Comparison of ENCODE assay signal across 16 cellular contexts in genomic region chr3:189789432-189789831, GRCh38.
"Had no signal": no experiment of that assay in that cellular context is flagged by ENCODE, and none has a peak within 500 bp of the region (broad histone marks: within the 10 kb centered on the region; RNA-seq: fewer than 3 reads in every experiment).

No MANE protein-coding gene starts in this region.

- H3K4me1 ChIP-seq: esophagus muscularis mucosa, parathyroid adenoma had no signal

- H3K79me2 ChIP-seq: parathyroid adenoma had no signal

- H2AFZ ChIP-seq: parathyroid adenoma had no signal

- H3K4me3 ChIP-seq: body of pancreas, dorsolateral prefrontal cortex, esophagus muscularis mucosa had no signal

- H3K4me3 Mint-ChIP-seq: activated CD4-positive, alpha-beta T cell treated with anti-CD3 and anti-CD28 coated beads, Interleukin-2, amount 10 ng/mL, durations not matched to agents 24 days and 14 days; activated CD8-positive, alpha-beta T cell treated with anti-CD3 and anti-CD28 coated beads for 36 hours; activated naive CD4-positive, alpha-beta T cell treated with anti-CD3 and anti-CD28 coated beads for 36 hours; natural killer cell treated with Interleukin-12 subunit alpha and Interleukin-12 subunit beta and Interleukin-15 and Interleukin-18, amount 100 ng/mL, for 72 hours; stimulated activated naive CD8-positive, alpha-beta T cell treated with anti-CD3 and anti-CD28 coated beads, Interleukin-15, Interleukin-2, amounts not matched to agents 100 ng/mL and 50 ng/mL, for 24 hours had no signal

- H3K36me3 Mint-ChIP-seq: natural killer cell treated with Interleukin-12 subunit alpha and Interleukin-12 subunit beta and Interleukin-15 and Interleukin-18, amount 100 ng/mL, for 72 hours had no signal

- H3K9me3 ChIP-seq: body of pancreas, esophagus muscularis mucosa had no signal

- H3K9ac ChIP-seq: parathyroid adenoma had no signal

- H3K27ac ChIP-seq: body of pancreas, dorsolateral prefrontal cortex, esophagus muscularis mucosa, parathyroid adenoma had no signal

- H3K36me3 ChIP-seq: esophagus muscularis mucosa had no signal

- DNase-seq: activated CD4-positive, alpha-beta T cell treated with anti-CD3 and anti-CD28 coated beads, Interleukin-2, amount 10 ng/mL, durations not matched to agents 24 days and 14 days; activated CD8-positive, alpha-beta T cell treated with anti-CD3 and anti-CD28 coated beads for 36 hours; activated naive CD4-positive, alpha-beta T cell treated with anti-CD3 and anti-CD28 coated beads for 36 hours; activated T-cell treated with anti-CD3 and anti-CD28 coated beads, Interleukin-2, amount 50 U/mL, for 1 hour; body of pancreas; central memory CD4-positive, alpha-beta T cell; dorsolateral prefrontal cortex; mesendoderm; stimulated activated CD4-positive, alpha-beta T cell treated with anti-CD3 and anti-CD28 coated beads, Interleukin-12 subunit alpha, Interleukin-12 subunit beta, amount 100 ng/mL, for 4 hours; stimulated activated CD4-positive, alpha-beta T cell treated with anti-CD3 and anti-CD28 coated beads, Interleukin-1b, Interleukin-23, amount 100 ng/mL, for 48 hours; stimulated activated CD8-positive, alpha-beta memory T cell treated with anti-CD3 and anti-CD28 coated beads, Interleukin-4, amount 100 ng/mL, for 48 hours; T1000 had no signal

- ATAC-seq: activated CD8-positive, alpha-beta T cell treated with anti-CD3 and anti-CD28 coated beads for 36 hours; body of pancreas; natural killer cell treated with Interleukin-12 subunit alpha and Interleukin-12 subunit beta and Interleukin-15 and Interleukin-18, amount 100 ng/mL, for 72 hours had no signal

- H3K27me3 ChIP-seq: body of pancreas, esophagus muscularis mucosa had no signal

- H3K27ac Mint-ChIP-seq: activated CD4-positive, alpha-beta T cell treated with anti-CD3 and anti-CD28 coated beads, Interleukin-2, amount 10 ng/mL, durations not matched to agents 24 days and 14 days; activated CD8-positive, alpha-beta T cell treated with anti-CD3 and anti-CD28 coated beads for 36 hours; activated naive CD4-positive, alpha-beta T cell treated with anti-CD3 and anti-CD28 coated beads for 36 hours; natural killer cell treated with Interleukin-12 subunit alpha and Interleukin-12 subunit beta and Interleukin-15 and Interleukin-18, amount 100 ng/mL, for 72 hours; stimulated activated naive CD8-positive, alpha-beta T cell treated with anti-CD3 and anti-CD28 coated beads, Interleukin-15, Interleukin-2, amounts not matched to agents 100 ng/mL and 50 ng/mL, for 24 hours had no signal

- H3K9me3 Mint-ChIP-seq: activated CD8-positive, alpha-beta T cell treated with anti-CD3 and anti-CD28 coated beads for 36 hours; activated naive CD4-positive, alpha-beta T cell treated with anti-CD3 and anti-CD28 coated beads for 36 hours; stimulated activated naive CD8-positive, alpha-beta T cell treated with anti-CD3 and anti-CD28 coated beads, Interleukin-15, Interleukin-2, amounts not matched to agents 100 ng/mL and 50 ng/mL, for 24 hours had no signal
